Comparison of ENCODE assay signal across 8 cellular contexts in genomic region chr2:115165529-115166109, GRCh38.
DNase-seq lines count a peak whose midpoint lies in the region; ATAC-seq, FAIRE-seq and TF ChIP-seq lines count a peak whose summit lies in the region.

No MANE protein-coding gene starts in this region.

- no peak overlapping the region for H3K9ac ChIP-seq in keratinocyte (ENCODE audit: control insufficient read depth, extremely low read depth, insufficient read depth, low read length)

- peaks cover 23% of the 10 kb centered on the region for H3K27me3 Mint-ChIP-seq in stimulated activated memory B cell treated with anti-CD40 and anti-IgM and Interleukin-4, amounts not matched to agents 10 μg/mL and 1 μg/mL and 100 μg/mL, for 72 hours

- DNase-seq in NCI-H1417 (lab: John Stamatoyannopoulos, UW) (peak; percentile 16 to 69 (median 16)), NCI-H1417 treated with DMSO at 0.1 percent for 48 hours (lab: John Stamatoyannopoulos, UW) (no peak), MG63 (peak; percentile 16), SW480 (ENCODE audit: low spot score) (peak; percentile 56), keratinocyte (ENCODE audit: low read depth, low spot score) (no peak), HuH-7.5 (ENCODE audit: low spot score) (no peak)
- no peak for DNase-seq in activated CD4-positive, alpha-beta T cell treated with anti-CD3 and anti-CD28 coated beads, Interleukin-2, amount 50 U/mL, for 4 hours

- H3K36me3 Mint-ChIP-seq in stimulated activated memory B cell treated with anti-CD40 and anti-IgM and Interleukin-4, amounts not matched to agents 10 μg/mL and 1 μg/mL and 100 μg/mL, for 72 hours = no peaks in the 10 kb centered on the region

- H3K9me3 ChIP-seq in MG63 (no peaks in the 10 kb centered on the region), keratinocyte (ENCODE audit: control insufficient read depth, low read depth, low read length) (no peaks in the 10 kb centered on the region)

- H3K79me2 ChIP-seq in keratinocyte (ENCODE audit: control insufficient read depth, insufficient read depth, low read length) = no peaks in the 10 kb centered on the region

- H3K4me1 ChIP-seq in keratinocyte (ENCODE audit: control insufficient read depth, extremely low read depth, insufficient read depth, low read length) = no peaks in the 10 kb centered on the region

- no peak for FAIRE-seq in keratinocyte (lab: Jason Lieb, UNC)

- H3K36me3 ChIP-seq in MG63 (no peaks in the 10 kb centered on the region), keratinocyte (ENCODE audit: control insufficient read depth in 2 of 2, extremely low read depth in 1 of 2, insufficient read depth in 2 of 2, low read length in 2 of 2) (no peaks in the 10 kb centered on the region)

- H3K27ac Mint-ChIP-seq in stimulated activated memory B cell treated with anti-CD40 and anti-IgM and Interleukin-4, amounts not matched to agents 10 μg/mL and 1 μg/mL and 100 μg/mL, for 72 hours = no peak overlapping the region

- H3K27me3 ChIP-seq in MG63 = peaks cover 8% of the 10 kb centered on the region
- H3K27me3 ChIP-seq in keratinocyte (ENCODE audit: control insufficient read depth, extremely low read depth, insufficient read depth, low read length) = peaks cover 19% of the 10 kb centered on the region

- no peak overlapping the region for H3K4me2 ChIP-seq in keratinocyte (ENCODE audit: control insufficient read depth, extremely low read depth, insufficient read depth, low read depth, low read length)

- H3K4me1 Mint-ChIP-seq in stimulated activated memory B cell treated with anti-CD40 and anti-IgM and Interleukin-4, amounts not matched to agents 10 μg/mL and 1 μg/mL and 100 μg/mL, for 72 hours = no peaks in the 10 kb centered on the region

- peaks cover 2% of the 10 kb centered on the region for H3K9me3 Mint-ChIP-seq in stimulated activated memory B cell treated with anti-CD40 and anti-IgM and Interleukin-4, amounts not matched to agents 10 μg/mL and 1 μg/mL and 100 μg/mL, for 72 hours

- H3K4me3 ChIP-seq in MG63 (no peak overlapping the region), keratinocyte (ENCODE audit: control insufficient read depth in 2 of 3, extremely low read depth in 1 of 3, insufficient read depth in 2 of 3, low read depth in 1 of 3, low read length in 3 of 3) (no peak overlapping the region)

- H3K9me1 ChIP-seq in keratinocyte (ENCODE audit: control insufficient read depth, extremely low read depth, insufficient read depth, low read length) = no peaks in the 10 kb centered on the region

- no peaks in the 10 kb centered on the region for H4K20me1 ChIP-seq in keratinocyte (ENCODE audit: control insufficient read depth, extremely low read depth, insufficient read depth, low read length)

- ATAC-seq in stimulated activated memory B cell treated with anti-CD40 and anti-IgM and Interleukin-4, amounts not matched to agents 10 μg/mL and 1 μg/mL and 100 μg/mL, for 72 hours = no peak

- H3K4me3 Mint-ChIP-seq in stimulated activated memory B cell treated with anti-CD40 and anti-IgM and Interleukin-4, amounts not matched to agents 10 μg/mL and 1 μg/mL and 100 μg/mL, for 72 hours = no peak overlapping the region

- no peak overlapping the region for H3K27ac ChIP-seq in keratinocyte (ENCODE audit: control insufficient read depth, insufficient read depth, low read length)

- H2AFZ ChIP-seq in keratinocyte (ENCODE audit: control insufficient read depth, low read length) = no peak overlapping the region

- peak; percentile 31 to 58 (median 37) for TF ChIP-seq CTCF in keratinocyte (optimal IDR thresholded peaks at IDR 0.05 in 1 of 3, IDR thresholded peaks at IDR 0.05 in 1 of 3, conservative IDR thresholded peaks at IDR 0.05 in 1 of 3; ENCODE audit: extremely low read depth in 1 of 3, insufficient read depth in 2 of 3, low read length in 3 of 3)

- dilution Hi-C loops in keratinocyte (cut with MboI; ENCODE audit: extremely low pct_ligation_motif_present, low sequenced_read_pairs) = no loop called here

Comparison
In these comparisons a context has a peak if more than half of its experiments do, and no peak if none do; other contexts are left out.
1. DNase-seq: peak in NCI-H1417 (3 of 3), MG63 (single experiment) and SW480 (single experiment); none in NCI-H1417 treated with DMSO at 0.1 percent for 48 hours (single experiment), keratinocyte (single experiment), activated CD4-positive, alpha-beta T cell treated with anti-CD3 and anti-CD28 coated beads, Interleukin-2, amount 50 U/mL, for 4 hours (0 of 2) and HuH-7.5 (single experiment).